Comparison of ENCODE assay signal across 26 cellular contexts in the genomic region with DNA sequence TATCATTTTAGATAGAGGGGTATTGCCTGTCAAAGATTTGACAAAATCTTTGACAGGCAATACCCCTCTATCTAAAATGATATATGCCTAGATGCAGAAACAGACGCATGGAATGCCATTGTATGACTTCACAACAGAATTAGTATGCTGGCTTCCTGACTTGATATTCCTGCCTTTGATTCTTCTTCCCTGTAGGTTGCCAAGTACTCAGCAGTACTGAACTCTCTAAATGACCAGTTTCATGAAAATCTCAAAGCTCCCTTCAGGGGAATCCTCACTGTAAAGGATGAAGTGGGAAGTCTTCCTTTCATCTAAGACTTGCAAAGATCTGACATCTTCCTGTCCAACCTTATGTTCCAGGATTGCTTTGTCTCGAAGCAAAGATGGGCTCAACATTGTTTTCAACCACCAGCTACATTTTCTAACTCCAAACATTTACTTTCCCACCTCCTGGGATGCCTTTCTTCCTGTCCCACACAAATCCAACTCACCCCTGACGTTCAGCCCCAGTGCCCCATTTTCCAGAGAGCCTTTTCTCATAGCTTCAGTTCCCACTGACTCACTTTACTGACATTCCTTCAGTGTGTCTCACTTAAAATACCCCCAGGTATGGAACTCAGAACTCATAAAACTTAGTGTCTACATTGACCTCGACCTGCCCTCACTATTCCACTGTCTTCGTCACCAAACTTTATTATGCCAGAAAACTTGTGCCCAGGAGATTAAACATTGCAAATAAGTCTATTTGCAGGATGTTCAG.
DNase-seq lines count a peak whose midpoint lies in the region; ATAC-seq, FAIRE-seq and TF ChIP-seq lines count a peak whose summit lies in the region.
"Had no signal": no experiment of that assay in that cellular context is flagged by ENCODE, and none has a peak within 500 bp of the region (broad histone marks: within the 10 kb centered on the region; RNA-seq: fewer than 3 reads in every experiment).

No MANE protein-coding gene starts in this region.

- POLR2A ChIA-PET in endothelial cell of umbilical vein (lab: Charles Lee): no interaction called here

- H3K4me1 ChIP-seq in endothelial cell of umbilical vein (ENCODE audit: control insufficient read depth, extremely low read depth, insufficient read depth, low read length): no peaks in the 10 kb centered on the region
- H3K4me1 ChIP-seq in mesodermal cell (ENCODE audit: control insufficient read depth, insufficient read depth, low read length, poor library complexity, severe bottlenecking): no peaks in the 10 kb centered on the region
- H3K4me1 ChIP-seq in colonic mucosa: no peaks in the 10 kb centered on the region
- H3K4me1 ChIP-seq: testis had no signal

- H3K36me3 ChIP-seq in endothelial cell of umbilical vein (ENCODE audit: control insufficient read depth in 2 of 2, extremely low read depth in 1 of 2, insufficient read depth in 2 of 2, low read length in 2 of 2): no peaks in the 10 kb centered on the region
- H3K36me3 ChIP-seq in mesodermal cell (ENCODE audit: control insufficient read depth, insufficient read depth, low read length): no peaks in the 10 kb centered on the region
- H3K36me3 ChIP-seq in colonic mucosa: no peaks in the 10 kb centered on the region

- H3K79me2 ChIP-seq in endothelial cell of umbilical vein (ENCODE audit: control insufficient read depth, insufficient read depth, low read length): no peaks in the 10 kb centered on the region

- no peak overlapping the region for H3K4me3 ChIP-seq in endothelial cell of umbilical vein (replicated peaks in 1 of 3; ENCODE audit: insufficient read depth in 1 of 3, low read depth in 1 of 3, low read length in 3 of 3)
- H3K4me3 ChIP-seq in mesodermal cell (ENCODE audit: extremely low read depth, insufficient read depth, low read length, poor library complexity, severe bottlenecking): no peak overlapping the region
- H3K4me3 ChIP-seq in colonic mucosa: no peak overlapping the region
- H3K4me3 ChIP-seq: lung, testis had no signal

- BruUV-seq in endothelial cell of umbilical vein (replicated peaks; lab: Mats Ljungman, UMichigan): no TSS peak

- H3K27me3 ChIP-seq in endothelial cell of umbilical vein (ENCODE audit: control insufficient read depth in 2 of 2, insufficient read depth in 2 of 2, low read length in 2 of 2): peaks cover 0 to 3% of the 10 kb centered on the region in 2 experiments
- H3K27me3 ChIP-seq in colonic mucosa: peaks cover 22% of the 10 kb centered on the region
- H3K27me3 ChIP-seq: testis had no signal

- WGBS in mesodermal cell (ENCODE audit: insufficient coverage in 2 of 2), 2 experiments: 75 to 88% methylated on average over 3 to 5 of the region's 5 CpGs

- H3K9me3 ChIP-seq in endothelial cell of umbilical vein (replicated peaks; ENCODE audit: control insufficient read depth, insufficient read depth, low read length): no peaks in the 10 kb centered on the region
- H3K9me3 ChIP-seq in mesodermal cell (ENCODE audit: control insufficient read depth, low read length): no peaks in the 10 kb centered on the region
- no peaks in the 10 kb centered on the region for H3K9me3 ChIP-seq in colonic mucosa
- H3K9me3 ChIP-seq: testis had no signal

- intact Hi-C loops in endothelial cell of umbilical vein (cut with micrococcal nuclease): no loop called here
- intact Hi-C loops in colonic mucosa (cut with DNase I): no loop called here

- no peak for ATAC-seq in SK-N-SH treated with all-trans-retinoic acid at 6 μM for 48 hours
- ATAC-seq: activated CD8-positive, alpha-beta T cell treated with anti-CD3 and anti-CD28 coated beads, Interleukin-2, amount 10 ng/mL, durations not matched to agents 7 days and 5 days; stimulated activated naive B cell treated with anti-CD40 and anti-IgM and Interleukin-4, amounts not matched to agents 10 μg/mL and 1 μg/mL and 100 μg/mL, for 72 hours had no signal

- CTCF ChIA-PET in endothelial cell of umbilical vein (lab: Charles Lee): no interaction called here

- dilution Hi-C loops in endothelial cell of umbilical vein (cut with MboI; ENCODE audit: extremely low pct_ligation_motif_present, low sequenced_read_pairs): no loop called here

- FAIRE-seq in RCC 7860 (lab: Jason Lieb, UNC) (peak; percentile 92), endothelial cell of umbilical vein (lab: Jason Lieb, UNC) (no peak)
- FAIRE-seq: islet of Langerhans had no signal

- no peak overlapping the region for H3K4me2 ChIP-seq in endothelial cell of umbilical vein (ENCODE audit: insufficient read depth, low read length)

- H2AFZ ChIP-seq in endothelial cell of umbilical vein (ENCODE audit: low read depth, low read length): no peak overlapping the region

- peak; percentile 79 for DNase-seq in EH (ENCODE audit: low read depth)
- DNase-seq in RCC 7860 (ENCODE audit: low spot score): peak; percentile 88
- no peak for DNase-seq in endothelial cell of umbilical vein (ENCODE audit: low read depth, low spot score)
- DNase-seq in substantia nigra (lab: John Stamatoyannopoulos, UW): no peak
- DNase-seq in colonic mucosa: no peak
- DNase-seq in NCI-H2196 treated with DMSO at 0.1 percent for 48 hours (lab: John Stamatoyannopoulos, UW; ENCODE audit: unreplicated experiment): no peak
- DNase-seq: activated CD8-positive, alpha-beta T cell treated with anti-CD3 and anti-CD28 coated beads, Interleukin-2, amount 10 ng/mL, durations not matched to agents 7 days and 5 days; activated naive CD4-positive, alpha-beta T cell treated with Interleukin-2 at 50 U/mL for 16 hours; activated T-cell treated with anti-CD3 and anti-CD28 coated beads, Interleukin-2, amount 50 U/mL, for 24 hours; amygdala; CD4-positive, alpha-beta T cell; DMS 273 treated with DMSO at 0.1 percent for 48 hours; erythroblast; foreskin melanocyte; GF-D8; hypothalamus; NCI-H1092; NCI-H2107; NK-92 treated with Interleukin-12 subunit alpha and Interleukin-12 subunit beta, amount 100 ng/mL, for 24 hours; stimulated activated CD4-positive, alpha-beta T cell treated with anti-CD3 and anti-CD28 coated beads, Interleukin-2, amount 100 ng/mL, for 24 hours; stimulated activated naive B cell treated with anti-CD40 and anti-IgM and Interleukin-4, amounts not matched to agents 10 μg/mL and 1 μg/mL and 100 μg/mL, for 72 hours; testis had no signal

- TF ChIP-seq POLR2A in endothelial cell of umbilical vein (IDR thresholded peaks at IDR 0.05; ENCODE audit: low read depth, low read length): no peak

- TF ChIP-seq CTCF in endothelial cell of umbilical vein (IDR thresholded peaks at IDR 0.05; ENCODE audit: extremely low read depth in 1 of 2, insufficient read depth in 1 of 2, low read depth in 1 of 2, low read length in 2 of 2) (no peak), colonic mucosa (IDR thresholded peaks at IDR 0.05) (no peak)

- no peak overlapping the region for H3K9ac ChIP-seq in endothelial cell of umbilical vein (replicated peaks; ENCODE audit: extremely low read depth, insufficient read depth, low read length)
- H3K9ac ChIP-seq in colonic mucosa (ENCODE audit: low read depth in 2 of 2, low read length in 2 of 2): no peak overlapping the region

- H3K27ac ChIP-seq in endothelial cell of umbilical vein (ENCODE audit: insufficient read depth, low read depth, low read length): no peak overlapping the region
- peak overlapping the region; percentile 45 for H3K27ac ChIP-seq in mesodermal cell (ENCODE audit: low read depth, low read length, severe bottlenecking)
- no peak overlapping the region for H3K27ac ChIP-seq in substantia nigra (ENCODE audit: low read depth, low read length, poor library complexity, severe bottlenecking)
- no peak overlapping the region for H3K27ac ChIP-seq in colonic mucosa
- H3K27ac ChIP-seq: testis had no signal

- H4K20me1 ChIP-seq in endothelial cell of umbilical vein (replicated peaks; ENCODE audit: control insufficient read depth, extremely low read depth, insufficient read depth, low read length): peaks cover 2% of the 10 kb centered on the region

- no peaks in the 10 kb centered on the region for H3K9me1 ChIP-seq in endothelial cell of umbilical vein (replicated peaks; ENCODE audit: control insufficient read depth, extremely low read depth, insufficient read depth, low read length)

TF ChIP-seq in endothelial cell of umbilical vein, 7 proteins besides CTCF, POLR2A, EP300 and RAD21:
- TF ChIP-seq MYC (IDR thresholded peaks at IDR 0.05; ENCODE audit: low read depth, low read length): no peak
- no peak for TF ChIP-seq MAX (IDR thresholded peaks at IDR 0.05; ENCODE audit: insufficient read depth, insufficient read length)
- peak; percentile 17 for TF ChIP-seq FOS (IDR thresholded peaks at IDR 0.05; ENCODE audit: borderline replicate concordance, insufficient read depth, low read length)

TF ChIP-seq in SK-N-SH treated with all-trans-retinoic acid at 6 μM for 48 hours, 23 proteins besides CTCF, POLR2A, EP300 and RAD21 (continues in another document):
- TF ChIP-seq, protein P1, sequence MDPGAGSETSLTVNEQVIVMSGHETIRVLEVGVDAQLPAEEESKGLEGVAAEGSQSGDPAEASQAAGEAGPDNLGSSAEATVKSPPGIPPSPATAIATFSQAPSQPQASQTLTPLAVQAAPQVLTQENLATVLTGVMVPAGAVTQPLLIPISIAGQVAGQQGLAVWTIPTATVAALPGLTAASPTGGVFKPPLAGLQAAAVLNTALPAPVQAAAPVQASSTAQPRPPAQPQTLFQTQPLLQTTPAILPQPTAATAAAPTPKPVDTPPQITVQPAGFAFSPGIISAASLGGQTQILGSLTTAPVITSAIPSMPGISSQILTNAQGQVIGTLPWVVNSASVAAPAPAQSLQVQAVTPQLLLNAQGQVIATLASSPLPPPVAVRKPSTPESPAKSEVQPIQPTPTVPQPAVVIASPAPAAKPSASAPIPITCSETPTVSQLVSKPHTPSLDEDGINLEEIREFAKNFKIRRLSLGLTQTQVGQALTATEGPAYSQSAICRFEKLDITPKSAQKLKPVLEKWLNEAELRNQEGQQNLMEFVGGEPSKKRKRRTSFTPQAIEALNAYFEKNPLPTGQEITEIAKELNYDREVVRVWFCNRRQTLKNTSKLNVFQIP (CRISPR knock-in tag; IDR thresholded peaks at IDR 0.05; ENCODE audit: borderline replicate concordance, low read depth): no peak
- TF ChIP-seq ZFP30 (CRISPR knock-in tag; IDR thresholded peaks at IDR 0.05): no peak
- no peak for TF ChIP-seq PATZ1 (CRISPR knock-in tag; IDR thresholded peaks at IDR 0.05; ENCODE audit: borderline replicate concordance)

Comparison
In these comparisons a context has a peak if more than half of its experiments do, and no peak if none do; other contexts are left out.
1. DNase-seq: peak in EH (single experiment) and RCC 7860 (single experiment); none in endothelial cell of umbilical vein (single experiment), substantia nigra (0 of 49), colonic mucosa (single experiment) and NCI-H2196 treated with DMSO at 0.1 percent for 48 hours (single experiment).